Comparison of ENCODE assay signal across 4 cellular contexts in genomic region chr10:13242260-13242659, GRCh38. TPM values are rescaled to one million over a fixed set of nuclear protein-coding genes. Genes with fewer than 3 reads are reported as not detected.
"Had no signal": no experiment of that assay in that cellular context is flagged by ENCODE, and none has a peak within 500 bp of the region (broad histone marks: within the 10 kb centered on the region; RNA-seq: fewer than 3 reads in every experiment).

No MANE protein-coding gene starts in this region.

RNA-seq across cellular contexts. Expression of gene UCMA, which starts 8.1 kb away (rescaled TPM):
- total RNA-seq: LHCN-M2, M059J, MCF 10A, NCI-H460 had no signal
